In genomic region chr5:95960802-95961616, GRCh38 we compare ENCODE assay signal across 8 cellular contexts. TPM values are rescaled to one million over a fixed set of nuclear protein-coding genes. Genes with fewer than 3 reads are reported as not detected.
DNase-seq lines count a peak whose midpoint lies in the region; ATAC-seq and TF ChIP-seq lines count a peak whose summit lies in the region.

No MANE protein-coding gene starts in this region.

- ATAC-seq in GM21576 (IDR thresholded peaks at IDR 0.05; ENCODE audit: unreplicated experiment) (peak; percentile 59), upper lobe of right lung (peak; percentile 87)

- TF ChIP-seq EP300 in Ishikawa (IDR thresholded peaks at IDR 0.05; ENCODE audit: borderline replicate concordance): no peak

- H3K4me1 Mint-ChIP-seq in progenitor cell of endocrine pancreas (ENCODE audit: low read depth): peaks cover 61% of the 10 kb centered on the region

- peak overlapping the region; percentile 90 for H3K9ac ChIP-seq in ES-I3 (ENCODE audit: low read depth, low read length)

- peak; percentile 38; the same call in 1 of the 2 replicates for TF ChIP-seq RAD21 in Ishikawa (IDR thresholded peaks at IDR 0.05; ENCODE audit: low read depth)

- intact Hi-C loops in left ventricle myocardium inferior (cut with micrococcal nuclease) (no loop called here), upper lobe of right lung (cut with DNase I) (loop anchor here (5.0 kb wide), 1 partner anchor 376 kb away; no protein-coding TSS in a partner anchor)

- H3K4me1 ChIP-seq in ES-I3 (ENCODE audit: insufficient read depth, low read length): peaks cover 26% of the 10 kb centered on the region
- peaks cover 63% of the 10 kb centered on the region for H3K4me1 ChIP-seq in left ventricle myocardium inferior
- peaks cover 38% of the 10 kb centered on the region for H3K4me1 ChIP-seq in upper lobe of right lung

- DNase-seq in T follicular helper cell (ENCODE audit: low read depth): peak; percentile 49
- peak; percentile 77 for DNase-seq in amniotic epithelial cell (ENCODE audit: low read depth)
- peak; percentile 80 for DNase-seq in left ventricle myocardium inferior
- DNase-seq in progenitor cell of endocrine pancreas (ENCODE audit: low spot score, unreplicated experiment): peak; percentile 79
- peak; percentile 94 for DNase-seq in upper lobe of right lung

- H3K27me3 ChIP-seq in left ventricle myocardium inferior (ENCODE audit: low read depth): no peaks in the 10 kb centered on the region
- no peaks in the 10 kb centered on the region for H3K27me3 ChIP-seq in upper lobe of right lung

- H3K36me3 ChIP-seq in ES-I3 (ENCODE audit: insufficient read depth, low read length): no peaks in the 10 kb centered on the region
- H3K36me3 ChIP-seq in left ventricle myocardium inferior: no peaks in the 10 kb centered on the region
- no peaks in the 10 kb centered on the region for H3K36me3 ChIP-seq in upper lobe of right lung

- H3K27me3 Mint-ChIP-seq in progenitor cell of endocrine pancreas: no peaks in the 10 kb centered on the region

- H3K4me3 Mint-ChIP-seq in progenitor cell of endocrine pancreas (ENCODE audit: low read depth): peak overlapping the region; percentile 95

- no peaks in the 10 kb centered on the region for H3K9me3 Mint-ChIP-seq in progenitor cell of endocrine pancreas (ENCODE audit: low read depth)

- peak overlapping the region; percentile 98 for H3K27ac Mint-ChIP-seq in progenitor cell of endocrine pancreas

- no peaks in the 10 kb centered on the region for H3K9me3 ChIP-seq in ES-I3 (ENCODE audit: control insufficient read depth, insufficient read depth, low read length)
- H3K9me3 ChIP-seq in left ventricle myocardium inferior (replicated peaks): no peaks in the 10 kb centered on the region
- H3K9me3 ChIP-seq in upper lobe of right lung: no peaks in the 10 kb centered on the region

- H3K27ac ChIP-seq in left ventricle myocardium inferior (replicated peaks) (peak overlapping the region; percentile 99), upper lobe of right lung (peak overlapping the region; percentile 99)

- peak overlapping the region; percentile 96 for H3K4me3 ChIP-seq in left ventricle myocardium inferior
- peak overlapping the region; percentile 87 for H3K4me3 ChIP-seq in upper lobe of right lung

- TF ChIP-seq CTCF in left ventricle myocardium inferior (IDR thresholded peaks at IDR 0.05; ENCODE audit: borderline replicate concordance): peak; percentile 90
- TF ChIP-seq CTCF in progenitor cell of endocrine pancreas (IDR thresholded peaks at IDR 0.05; ENCODE audit: unreplicated experiment): peak; percentile 90
- TF ChIP-seq CTCF in upper lobe of right lung (IDR thresholded peaks at IDR 0.05): peak; percentile 74

- H3K36me3 Mint-ChIP-seq in progenitor cell of endocrine pancreas (ENCODE audit: insufficient read depth): peaks cover 7% of the 10 kb centered on the region

TF ChIP-seq in Ishikawa, 13 proteins besides CTCF, POLR2A, EP300 and RAD21:
- TF ChIP-seq TEAD4 (IDR thresholded peaks at IDR 0.05): peak; percentile 11; the same call in 1 of the 2 replicates
- TF ChIP-seq ZBTB7A (IDR thresholded peaks at IDR 0.05; ENCODE audit: low read depth): peak; percentile 13; the same call in 1 of the 2 replicates
- no peak for TF ChIP-seq FOXM1 (IDR thresholded peaks at IDR 0.05; ENCODE audit: borderline replicate concordance, low read depth)

RNA-seq across cellular contexts. Expression of gene ELL2, which starts 0.6 kb away (rescaled TPM):
- total RNA-seq in left ventricle myocardium inferior: 21.0 TPM
- 124 and 145 TPM in 2 replicates for total RNA-seq in progenitor cell of endocrine pancreas
- 52.1 TPM for total RNA-seq in upper lobe of right lung

Comparison
In these comparisons a context has a peak if more than half of its experiments do, and no peak if none do; other contexts are left out.
1. Peak in every context shown above with its lines: DNase-seq, ATAC-seq, H3K4me3 ChIP-seq and H3K27ac ChIP-seq.